In genomic region chr2:235390108-235390815, GRCh38 we compare ENCODE assay signal across 9 cellular contexts.
DNase-seq lines count a peak whose midpoint lies in the region; ATAC-seq and TF ChIP-seq lines count a peak whose summit lies in the region.
"Had no signal": no experiment of that assay in that cellular context is flagged by ENCODE, and none has a peak within 500 bp of the region (broad histone marks: within the 10 kb centered on the region; RNA-seq: fewer than 3 reads in every experiment).

No MANE protein-coding gene starts in this region.

- TF ChIP-seq CTCF in MM.1S (IDR thresholded peaks at IDR 0.05; ENCODE audit: low read length) (no peak), nephron progenitor cell (IDR thresholded peaks at IDR 0.05) (no peak), prostate gland (IDR thresholded peaks at IDR 0.05) (no peak)

- no peaks in the 10 kb centered on the region for H3K36me3 Mint-ChIP-seq in activated T-cell treated with anti-CD3 and anti-CD28 coated beads, Interleukin-2, amount 50 U/mL, for 4 hours (ENCODE audit: insufficient read depth)
- no peaks in the 10 kb centered on the region for H3K36me3 Mint-ChIP-seq in nephron progenitor cell (ENCODE audit: low read depth)

- 87% methylated on average over 13 of the region's 13 CpGs for WGBS in prostate gland

- no peaks in the 10 kb centered on the region for H3K9me2 ChIP-seq in MM.1S (replicated peaks; ENCODE audit: insufficient read depth, low read length)

- H3K4me3 ChIP-seq in MM.1S (ENCODE audit: low read length), result peak overlapping the region; percentile 48
- H3K4me3 ChIP-seq in prostate gland, result no peak overlapping the region

- H3K36me3 ChIP-seq in MM.1S (replicated peaks; ENCODE audit: insufficient read depth, low read length) (no peaks in the 10 kb centered on the region), prostate gland (no peaks in the 10 kb centered on the region)

- intact Hi-C loops in prostate gland (cut with DNase I), result no loop called here

- H3K9me3 Mint-ChIP-seq in activated T-cell treated with anti-CD3 and anti-CD28 coated beads, Interleukin-2, amount 50 U/mL, for 4 hours, result no peaks in the 10 kb centered on the region
- peaks cover 3% of the 10 kb centered on the region for H3K9me3 Mint-ChIP-seq in nephron progenitor cell

- H3K27me3 ChIP-seq in MM.1S (replicated peaks; ENCODE audit: insufficient read depth, low read length), result no peaks in the 10 kb centered on the region
- no peaks in the 10 kb centered on the region for H3K27me3 ChIP-seq in prostate gland (replicated peaks; ENCODE audit: insufficient read depth)

- peak overlapping the region; percentile 99 for H3K27ac ChIP-seq in MM.1S (ENCODE audit: low read length)
- H3K27ac ChIP-seq in prostate gland, result no peak overlapping the region

- H3K27me3 Mint-ChIP-seq in activated T-cell treated with anti-CD3 and anti-CD28 coated beads, Interleukin-2, amount 50 U/mL, for 4 hours (ENCODE audit: low read depth), result peaks cover 2% of the 10 kb centered on the region
- H3K27me3 Mint-ChIP-seq in nephron progenitor cell (ENCODE audit: low read depth, poor library complexity), result peaks cover 7% of the 10 kb centered on the region

- ATAC-seq in activated T-cell treated with anti-CD3 and anti-CD28 coated beads, Interleukin-2, amount 50 U/mL, for 4 hours, result peak; percentile 59 to 72

- peak overlapping the region; percentile 12 for H3K27ac Mint-ChIP-seq in nephron progenitor cell
- H3K27ac Mint-ChIP-seq: B cell had no signal

- no peaks in the 10 kb centered on the region for H3K9me3 ChIP-seq in MM.1S (replicated peaks; ENCODE audit: insufficient read depth, low read length)
- H3K9me3 ChIP-seq in prostate gland, result no peaks in the 10 kb centered on the region

- peak overlapping the region; percentile 50; the same call in 1 of the 2 replicates for H2AFZ ChIP-seq in MM.1S (ENCODE audit: low read length)

- H3F3A ChIP-seq in MM.1S (ENCODE audit: insufficient read depth, low read length), result peaks cover 22% of the 10 kb centered on the region

- peak overlapping the region; percentile 86 for H3K4me2 ChIP-seq in MM.1S (ENCODE audit: low read depth, low read length)

- H3K9ac ChIP-seq in MM.1S (ENCODE audit: low read length), result peak overlapping the region; percentile 72

- no peaks in the 10 kb centered on the region for H4K20me1 ChIP-seq in MM.1S (ENCODE audit: insufficient read depth, low read length)

- H3K4me3 Mint-ChIP-seq in activated T-cell treated with anti-CD3 and anti-CD28 coated beads, Interleukin-2, amount 50 U/mL, for 4 hours, result no peak overlapping the region
- no peak overlapping the region for H3K4me3 Mint-ChIP-seq in nephron progenitor cell
- H3K4me3 Mint-ChIP-seq: B cell had no signal

- peaks cover 12% of the 10 kb centered on the region for H3K4me1 Mint-ChIP-seq in activated T-cell treated with anti-CD3 and anti-CD28 coated beads, Interleukin-2, amount 50 U/mL, for 4 hours (ENCODE audit: low read depth)
- H3K4me1 Mint-ChIP-seq in nephron progenitor cell, result peaks cover 5% of the 10 kb centered on the region

- H3K79me2 ChIP-seq in MM.1S (ENCODE audit: low read length), result no peaks in the 10 kb centered on the region

- TF ChIP-seq POLR2A in prostate gland (IDR thresholded peaks at IDR 0.05), result no peak

- H3K4me1 ChIP-seq in MM.1S (ENCODE audit: low read length) (peaks cover 29% of the 10 kb centered on the region), prostate gland (replicated peaks) (no peaks in the 10 kb centered on the region)

- peak; percentile 12 to 28 for DNase-seq in activated CD4-positive, alpha-beta T cell treated with anti-CD3 and anti-CD28 coated beads for 24 hours (ENCODE audit: low read depth in 2 of 2)
- DNase-seq in activated CD4-positive, alpha-beta T cell treated with anti-CD3 and anti-CD28 coated beads for 1 hour, result no peak
- DNase-seq in MM.1S (peak; percentile 96), nephron progenitor cell (no peak), NCI-H2171 treated with DMSO at 0.1 percent for 48 hours (lab: John Stamatoyannopoulos, UW) (no peak), prostate gland (ENCODE audit: low spot score) (no peak), retina (no peak)
- peak; percentile 12 for DNase-seq in activated T-cell treated with anti-CD3 and anti-CD28 coated beads, Interleukin-2, amount 50 U/mL, for 4 hours

Comparison
In these comparisons a context has a peak if more than half of its experiments do, and no peak if none do; other contexts are left out.
1. DNase-seq: peak in activated CD4-positive, alpha-beta T cell treated with anti-CD3 and anti-CD28 coated beads for 24 hours (2 of 2), MM.1S (single experiment) and activated T-cell treated with anti-CD3 and anti-CD28 coated beads, Interleukin-2, amount 50 U/mL, for 4 hours (single experiment); none in activated CD4-positive, alpha-beta T cell treated with anti-CD3 and anti-CD28 coated beads for 1 hour (single experiment), nephron progenitor cell (single experiment), NCI-H2171 treated with DMSO at 0.1 percent for 48 hours (single experiment), prostate gland (single experiment) and retina (single experiment).